Comparison of ENCODE assay signal across 12 cellular contexts in the genomic region with DNA sequence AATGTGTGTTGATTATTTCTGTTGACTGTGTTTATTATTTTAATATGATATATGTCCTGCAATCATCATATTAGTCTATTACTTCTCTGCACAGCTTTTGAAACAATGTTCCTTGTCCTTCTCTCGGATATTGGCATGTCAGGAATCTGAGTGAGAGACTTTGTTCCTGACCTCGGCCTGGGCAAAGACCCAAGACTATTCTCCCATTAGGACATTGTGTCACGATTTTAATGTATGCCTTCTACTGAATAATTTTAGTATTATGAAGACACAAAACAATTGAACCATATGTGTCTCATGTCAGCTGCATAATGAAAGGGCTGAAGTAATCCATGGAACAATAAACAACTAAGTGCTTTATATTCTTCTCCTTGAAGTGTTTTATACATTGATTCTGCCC.
DNase-seq lines count a peak whose midpoint lies in the region; ATAC-seq lines count a peak whose summit lies in the region.
"Had no signal": no experiment of that assay in that cellular context is flagged by ENCODE, and none has a peak within 500 bp of the region (broad histone marks: within the 10 kb centered on the region; RNA-seq: fewer than 3 reads in every experiment).

No MANE protein-coding gene starts in this region.

- intact Hi-C loops in left ventricle myocardium superior (cut with micrococcal nuclease), result no loop called here
- intact Hi-C loops in Right ventricle myocardium inferior (cut with DNase I), result no loop called here

- DNase-seq in left ventricle myocardium superior, result no peak
- no peak for DNase-seq in Right ventricle myocardium inferior (ENCODE audit: missing footprints)
- peak; percentile 84 for DNase-seq in astrocyte of the hippocampus (ENCODE audit: low read depth, low spot score)
- peak; percentile 73 for DNase-seq in iris pigment epithelial cell (ENCODE audit: low read depth)
- no peak for DNase-seq in activated CD8-positive, alpha-beta memory T cell treated with anti-CD3 and anti-CD28 coated beads for 24 hours
- DNase-seq in RPMI8226, result no peak
- DNase-seq in stimulated activated CD4-positive, alpha-beta T cell treated with anti-CD3 and anti-CD28 coated beads, Interleukin-12 subunit alpha, Interleukin-12 subunit beta, amount 100 ng/mL, for 4 hours, result no peak
- no peak for DNase-seq in NCI-H128 (lab: John Stamatoyannopoulos, UW; ENCODE audit: unreplicated experiment)
- DNase-seq: activated B cell treated with CpG ODN at 0.5 μM for 24 hours; activated naive CD4-positive, alpha-beta T cell treated with anti-CD3 and anti-CD28 coated beads for 36 hours; natural killer cell; retina had no signal

- ATAC-seq in left ventricle myocardium superior (peak; percentile 58), Right ventricle myocardium inferior (no peak)
- ATAC-seq: natural killer cell had no signal

Comparison
In these comparisons a context has a peak if more than half of its experiments do, and no peak if none do; other contexts are left out.
1. DNase-seq: peak in astrocyte of the hippocampus (single experiment) and iris pigment epithelial cell (single experiment); none in left ventricle myocardium superior (single experiment), Right ventricle myocardium inferior (single experiment), activated CD8-positive, alpha-beta memory T cell treated with anti-CD3 and anti-CD28 coated beads for 24 hours (single experiment), RPMI8226 (single experiment), stimulated activated CD4-positive, alpha-beta T cell treated with anti-CD3 and anti-CD28 coated beads, Interleukin-12 subunit alpha, Interleukin-12 subunit beta, amount 100 ng/mL, for 4 hours (single experiment) and NCI-H128 (single experiment).